8 cellular contexts compared by ENCODE assay signal in the genomic region with DNA sequence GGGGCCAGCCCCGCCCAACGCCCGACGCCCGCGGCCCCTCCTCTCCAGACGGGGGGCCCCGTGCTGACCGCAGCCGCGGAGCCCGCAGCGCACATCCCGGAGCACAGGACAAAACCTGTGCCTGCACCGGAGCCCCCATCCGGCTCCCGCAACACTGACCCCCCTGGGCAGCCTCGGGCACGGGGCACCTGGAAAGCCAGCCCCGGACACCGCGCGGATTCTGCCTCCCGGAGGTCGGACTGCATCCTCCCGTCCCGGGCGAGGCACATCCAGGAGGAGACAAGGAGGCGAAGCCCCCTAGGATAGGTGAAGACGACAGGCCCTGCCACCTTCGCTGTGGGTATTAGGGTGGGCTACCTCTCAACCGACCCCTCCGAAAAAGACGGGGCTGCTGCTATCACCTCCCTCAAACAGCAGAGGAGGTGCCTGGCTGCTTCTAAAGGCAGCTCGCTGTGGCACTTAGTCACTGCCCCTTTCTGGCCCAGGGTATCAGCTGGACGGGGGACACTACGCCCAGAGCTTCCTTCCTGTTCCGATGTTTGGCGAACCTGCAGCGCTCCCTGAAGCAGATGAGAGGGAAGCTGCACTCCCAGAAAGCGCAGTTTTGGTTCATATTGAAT. TPM values are rescaled to one million over a fixed set of nuclear protein-coding genes. Genes with fewer than 3 reads are reported as not detected.
DNase-seq lines count a peak whose midpoint lies in the region; ATAC-seq and TF ChIP-seq lines count a peak whose summit lies in the region.

No MANE protein-coding gene starts in this region.

- H3K36me3 Mint-ChIP-seq in activated T-cell treated with anti-CD3 and anti-CD28 coated beads, Interleukin-2, amount 50 U/mL, for 4 hours (ENCODE audit: insufficient read depth): peaks cover 3% of the 10 kb centered on the region

- H3K9me2 ChIP-seq in OCI-LY7 (ENCODE audit: insufficient read depth, low read length): no peaks in the 10 kb centered on the region

- H2AFZ ChIP-seq in OCI-LY7 (ENCODE audit: low read length) (peak overlapping the region; percentile 7; the same call in 1 of the 2 replicates), mammary epithelial cell (ENCODE audit: low read depth, low read length) (peak overlapping the region; percentile 87)

- H3K4me1 Mint-ChIP-seq in activated T-cell treated with anti-CD3 and anti-CD28 coated beads, Interleukin-2, amount 50 U/mL, for 4 hours (ENCODE audit: low read depth): peaks cover 14% of the 10 kb centered on the region

- peaks cover 8% of the 10 kb centered on the region for H3K36me3 ChIP-seq in OCI-LY7 (ENCODE audit: insufficient read depth, low read length)
- H3K36me3 ChIP-seq in mammary epithelial cell (ENCODE audit: insufficient read depth, low read length): no peaks in the 10 kb centered on the region
- H3K36me3 ChIP-seq in left lung: no peaks in the 10 kb centered on the region
- peaks cover 0 to under 1% of the 10 kb centered on the region in 2 donors for H3K36me3 ChIP-seq in stomach smooth muscle (ENCODE audit: control insufficient read depth in 2 of 2, insufficient read depth in 2 of 2, low read length in 2 of 2)

- intact Hi-C loops in OCI-LY7 (cut with micrococcal nuclease; ENCODE audit: unreplicated experiment): loop anchor here (1.0 to 2.0 kb wide), 3 partner anchors 154 to 578 kb away; no protein-coding TSS in a partner anchor
- intact Hi-C loops in mammary epithelial cell (cut with micrococcal nuclease): loop anchor here (1.0 to 10.0 kb wide), 8 partner anchors 73 to 926 kb away; a partner anchor contains a TSS
- intact Hi-C loops in left lung (cut with DNase I): no loop called here

- H3K4me3 Mint-ChIP-seq in activated T-cell treated with anti-CD3 and anti-CD28 coated beads, Interleukin-2, amount 50 U/mL, for 4 hours: peak overlapping the region; percentile 73

- H3K79me2 ChIP-seq in OCI-LY7 (ENCODE audit: insufficient read depth, low read depth, low read length) (no peaks in the 10 kb centered on the region; the same call in 1 of the 2 replicates), mammary epithelial cell (ENCODE audit: insufficient read depth, low read length) (peaks cover 23% of the 10 kb centered on the region)

- BruUV-seq in OCI-LY7 (replicated peaks; lab: Mats Ljungman, UMichigan): no TSS peak
- BruUV-seq in mammary epithelial cell (replicated peaks; lab: Mats Ljungman, UMichigan): no TSS peak

- in situ Hi-C loops in mammary epithelial cell (cut with MboI; ENCODE audit: low sequenced_read_pairs in 2 of 2): loop anchor here (10.0 to 25.0 kb wide), 3 partner anchors 248 to 284 kb away; a partner anchor contains a TSS

- H3K9me3 ChIP-seq in OCI-LY7 (ENCODE audit: low read length) (no peaks in the 10 kb centered on the region), mammary epithelial cell (replicated peaks; ENCODE audit: insufficient read depth, low read length) (no peaks in the 10 kb centered on the region), left lung (no peaks in the 10 kb centered on the region), stomach smooth muscle (ENCODE audit: control insufficient read depth in 2 of 2, low read length in 2 of 2) (no peaks in the 10 kb centered on the region)

- H3K4me3 ChIP-seq in OCI-LY7 (ENCODE audit: low read depth, low read length, poor library complexity, severe bottlenecking): peak overlapping the region; percentile 68
- H3K4me3 ChIP-seq in mammary epithelial cell (replicated peaks in 1 of 3; ENCODE audit: insufficient read depth in 1 of 3, low read depth in 2 of 3, low read length in 3 of 3): peak overlapping the region; percentile 38 to 60 (median 57)
- peak overlapping the region; percentile 62 to 75 for H3K4me3 ChIP-seq in left lung
- peak overlapping the region; percentile 83 to 84 for H3K4me3 ChIP-seq in stomach smooth muscle (ENCODE audit: low read length in 2 of 2)

- ATAC-seq in activated T-cell treated with anti-CD3 and anti-CD28 coated beads, Interleukin-2, amount 50 U/mL, for 4 hours: peak; percentile 4 to 8
- ATAC-seq in HG03095 (IDR thresholded peaks at IDR 0.05; ENCODE audit: unreplicated experiment) (peak; percentile 14), left lung (peak; percentile 15)

- H3K27me3 ChIP-seq in mammary epithelial cell (ENCODE audit: insufficient read depth, low read length) (no peaks in the 10 kb centered on the region), left lung (no peaks in the 10 kb centered on the region), stomach smooth muscle (ENCODE audit: control insufficient read depth in 1 of 2, insufficient read depth in 2 of 2, low read length in 2 of 2) (no peaks in the 10 kb centered on the region)

- H3K9ac ChIP-seq in mammary epithelial cell (ENCODE audit: insufficient read depth, low read length) (no peak overlapping the region), stomach smooth muscle (ENCODE audit: low read length in 2 of 2) (peak overlapping the region; percentile 66 to 77)

- TF ChIP-seq CTCF in OCI-LY7 (conservative IDR thresholded peaks at IDR 0.05; ENCODE audit: low read length) (no peak; the same call in 1 of the 2 replicates), mammary epithelial cell (conservative IDR thresholded peaks at IDR 0.05 in 1 of 2, IDR thresholded peaks at IDR 0.05 in 1 of 2; ENCODE audit: extremely low read depth in 1 of 2, insufficient read depth in 1 of 2, low read depth in 1 of 2, low read length in 2 of 2) (no peak), left lung (IDR thresholded peaks at IDR 0.05) (peak in 1 of 2 donors; percentile 8)

- CTCF ChIA-PET in OCI-LY7 (lab: Charles Lee; ENCODE audit: unreplicated experiment): interaction anchor here (1.2 kb wide), 1 partner anchor 578 kb away, joined by 3 read pairs; no protein-coding TSS in a partner anchor
- CTCF ChIA-PET in mammary epithelial cell (lab: Charles Lee; ENCODE audit: low non-redundant PET): interaction anchor here (0.5 to 0.6 kb wide), 2 partner anchors 425 to 577 kb away, joined by 3 read pairs; no protein-coding TSS in a partner anchor

- WGBS in mammary epithelial cell (ENCODE audit: low coverage, missing lambda C conversion rate): 41% methylated on average over 12 of the region's 41 CpGs

- peak overlapping the region; percentile 84 for H3K27ac ChIP-seq in OCI-LY7 (ENCODE audit: low read depth, low read length, poor library complexity, severe bottlenecking)
- H3K27ac ChIP-seq in mammary epithelial cell (ENCODE audit: insufficient read depth, low read depth, low read length): no peak overlapping the region
- peak overlapping the region; percentile 87 to 94 for H3K27ac ChIP-seq in left lung
- H3K27ac ChIP-seq in stomach smooth muscle (ENCODE audit: low read length): peak overlapping the region; percentile 37

- POLR2A ChIA-PET in OCI-LY7 (lab: Charles Lee): interaction anchor here (0.7 kb wide), 1 partner anchor 284 kb away, joined by 3 read pairs; no protein-coding TSS in a partner anchor

- H4K20me1 ChIP-seq in OCI-LY7 (ENCODE audit: insufficient read depth, low read length): peaks cover 5% of the 10 kb centered on the region; the same call in 1 of the 2 replicates
- H4K20me1 ChIP-seq in mammary epithelial cell (ENCODE audit: insufficient read depth, low read length): no peaks in the 10 kb centered on the region

- dilution Hi-C loops in mammary epithelial cell (cut with HindIII; ENCODE audit: low sequenced_read_pairs): no loop called here

- DNase-seq in activated T-cell treated with anti-CD3 and anti-CD28 coated beads, Interleukin-2, amount 50 U/mL, for 4 hours: no peak
- DNase-seq in activated T-cell treated with anti-CD3 and anti-CD28 coated beads for 4 hours (no peak), OCI-LY7 (ENCODE audit: low spot score) (no peak), mammary epithelial cell (no peak), left lung (peak; percentile 70 to 85), SK-N-DZ (ENCODE audit: low spot score) (no peak)

- no peaks in the 10 kb centered on the region for H3K27me3 Mint-ChIP-seq in activated T-cell treated with anti-CD3 and anti-CD28 coated beads, Interleukin-2, amount 50 U/mL, for 4 hours (ENCODE audit: low read depth)

- H3K4me1 ChIP-seq in OCI-LY7 (ENCODE audit: insufficient read depth, low read length, poor library complexity, severe bottlenecking) (peaks cover 39% of the 10 kb centered on the region), mammary epithelial cell (ENCODE audit: insufficient read depth, low read length) (peaks cover 19% of the 10 kb centered on the region), left lung (peaks cover 12 to 47% of the 10 kb centered on the region in 2 donors), stomach smooth muscle (ENCODE audit: control insufficient read depth, insufficient read depth, low read length) (peaks cover 40% of the 10 kb centered on the region)

- H3K4me2 ChIP-seq in OCI-LY7 (ENCODE audit: low read length) (peak overlapping the region; percentile 83), mammary epithelial cell (ENCODE audit: insufficient read depth, low read depth, low read length) (peak overlapping the region; percentile 93)

- no peaks in the 10 kb centered on the region for H3K9me3 Mint-ChIP-seq in activated T-cell treated with anti-CD3 and anti-CD28 coated beads, Interleukin-2, amount 50 U/mL, for 4 hours

RNA-seq across cellular contexts. Expression of a gene that starts 10.6 kb away (rescaled TPM):
- 10 to 100 TPM in 1 of 3 donors, 1 to 10 TPM in 2; 8.6 to 10.6 (median 8.8) TPM for total RNA-seq in activated T-cell treated with anti-CD3 and anti-CD28 coated beads, Interleukin-2, amount 50 U/mL, for 4 hours
- total RNA-seq in OCI-LY7 (2014; rRNA removed; shearing (Covaris generic)): 16.2 and 19.6 TPM in 2 replicates
- total RNA-seq in OCI-LY7 (2022): 17.2 and 19.6 TPM in 2 replicates
- total RNA-seq in mammary epithelial cell: 10 to 100 TPM; 12.3 to 15.6 TPM
- polyA plus RNA-seq in mammary epithelial cell: 12.5 TPM
- 10.2 TPM for polyA minus RNA-seq in mammary epithelial cell
- 10 to 100 TPM; 11.3 to 13.5 TPM for total RNA-seq in left lung
- 34.7 and 43.7 TPM in 2 replicates for polyA plus RNA-seq in SK-N-DZ (2014; cell fraction: cytosol; rRNA removed)
- polyA plus RNA-seq in SK-N-DZ (2014; cell fraction: nucleus; rRNA removed): 14.4 and 21.9 TPM in 2 replicates

Comparison
In these comparisons a context has a peak if more than half of its experiments do, and no peak if none do; other contexts are left out.
1. DNase-seq: peak in left lung (2 of 2); none in activated T-cell treated with anti-CD3 and anti-CD28 coated beads, Interleukin-2, amount 50 U/mL, for 4 hours (single experiment), activated T-cell treated with anti-CD3 and anti-CD28 coated beads for 4 hours (single experiment), OCI-LY7 (single experiment), mammary epithelial cell (single experiment) and SK-N-DZ (single experiment).
2. intact Hi-C loops: an anchor here in OCI-LY7 (1.0 to 2.0 kb wide) and mammary epithelial cell (1.0 to 10.0 kb wide); none called in left lung.
3. Peak in every context shown above with its lines, with median percentiles within 50 percentile points of each other: ATAC-seq and H3K4me3 ChIP-seq.